In genomic region chr1:99228153-99228552, GRCh38 we compare ENCODE assay signal across 22 cellular contexts. TPM values are rescaled to one million over a fixed set of nuclear protein-coding genes. Genes with fewer than 3 reads are reported as not detected.
A peak's percentile ranks its signal among the peaks of the same experiment; 100 is the strongest.
DNase-seq lines count a peak whose midpoint lies in the region; ATAC-seq and TF ChIP-seq lines count a peak whose summit lies in the region.
"Had no signal": no experiment of that assay in that cellular context is flagged by ENCODE, and none has a peak within 500 bp of the region (broad histone marks: within the 10 kb centered on the region; RNA-seq: fewer than 3 reads in every experiment).

No MANE protein-coding gene starts in this region.

- no peak overlapping the region for H2AFZ ChIP-seq in OCI-LY7 (ENCODE audit: low read length)

- ATAC-seq in GM18909 (IDR thresholded peaks at IDR 0.05; ENCODE audit: poor library complexity, unreplicated experiment) (peak; percentile 75), GM21717 (IDR thresholded peaks at IDR 0.05; ENCODE audit: unreplicated experiment) (peak; percentile 89), HG03175 (IDR thresholded peaks at IDR 0.05; ENCODE audit: unreplicated experiment) (peak; percentile 64), omental fat pad (ENCODE audit: low FRiP score) (no peak)
- ATAC-seq in stimulated activated naive B cell treated with anti-CD40 and anti-IgM and Interleukin-4, amounts not matched to agents 10 μg/mL and 1 μg/mL and 100 μg/mL, for 72 hours (replicated peaks), result peak; percentile 63 to 73
- ATAC-seq: activated naive CD4-positive, alpha-beta T cell treated with anti-CD3 and anti-CD28 coated beads, Interleukin-2, amount 50 U/mL, for 72 hours had no signal

- no peak overlapping the region for H3K27ac Mint-ChIP-seq in stimulated activated naive B cell treated with anti-CD40 and anti-IgM and Interleukin-4, amounts not matched to agents 10 μg/mL and 1 μg/mL and 100 μg/mL, for 72 hours
- H3K27ac Mint-ChIP-seq in activated naive CD8-positive, alpha-beta T cell treated with anti-CD3 and anti-CD28 coated beads for 36 hours, result no peak overlapping the region
- H3K27ac Mint-ChIP-seq: activated naive CD4-positive, alpha-beta T cell treated with anti-CD3 and anti-CD28 coated beads, Interleukin-2, amount 50 U/mL, for 72 hours; activated T-cell treated with anti-CD3 and anti-CD28 coated beads, Interleukin-2, amount 50 U/mL, for 24 hours; HFFc6; IgD-negative memory B cell had no signal

- no peak overlapping the region for H3K4me3 ChIP-seq in OCI-LY7 (ENCODE audit: low read depth, low read length, poor library complexity, severe bottlenecking)
- H3K4me3 ChIP-seq: sigmoid colon, suprapubic skin had no signal

- peaks cover 0 to 3% of the 10 kb centered on the region in 2 donors for H3K4me1 Mint-ChIP-seq in stimulated activated naive B cell treated with anti-CD40 and anti-IgM and Interleukin-4, amounts not matched to agents 10 μg/mL and 1 μg/mL and 100 μg/mL, for 72 hours
- H3K4me1 Mint-ChIP-seq in activated naive CD8-positive, alpha-beta T cell treated with anti-CD3 and anti-CD28 coated beads for 36 hours, result no peaks in the 10 kb centered on the region

- H3K9me2 ChIP-seq in OCI-LY7 (ENCODE audit: insufficient read depth, low read length), result no peaks in the 10 kb centered on the region

- H3K4me3 Mint-ChIP-seq in stimulated activated naive B cell treated with anti-CD40 and anti-IgM and Interleukin-4, amounts not matched to agents 10 μg/mL and 1 μg/mL and 100 μg/mL, for 72 hours, result no peak overlapping the region
- no peak overlapping the region for H3K4me3 Mint-ChIP-seq in activated naive CD8-positive, alpha-beta T cell treated with anti-CD3 and anti-CD28 coated beads for 36 hours
- H3K4me3 Mint-ChIP-seq: activated T-cell treated with anti-CD3 and anti-CD28 coated beads, Interleukin-2, amount 50 U/mL, for 24 hours; HFFc6; IgD-negative memory B cell had no signal

- DNase-seq in stimulated activated naive B cell treated with anti-CD40 and anti-IgM and Interleukin-4, amounts not matched to agents 10 μg/mL and 1 μg/mL and 100 μg/mL, for 72 hours, result no peak
- no peak for DNase-seq in OCI-LY7 (ENCODE audit: low spot score)
- DNase-seq in activated naive CD8-positive, alpha-beta T cell treated with anti-CD3 and anti-CD28 coated beads for 36 hours, result no peak
- DNase-seq in omental fat pad (ENCODE audit: low spot score), result no peak
- DNase-seq: activated CD4-positive, alpha-beta T cell treated with anti-CD3 and anti-CD28 coated beads, Interleukin-2, amount 50 U/mL, for 1 hour; activated T-cell treated with anti-CD3 and anti-CD28 coated beads, Interleukin-2, amount 50 U/mL, for 24 hours; AML-193; Calu3; dermis blood vessel endothelial cell; HFFc6; NCI-H2081 treated with DMSO at 0.1 percent for 48 hours; NCI-H82; sigmoid colon; stimulated activated CD4-positive, alpha-beta T cell treated with anti-CD3 and anti-CD28 coated beads, Interleukin-2, amount 100 ng/mL, for 24 hours had no signal

- no peak overlapping the region for H3K4me2 ChIP-seq in OCI-LY7 (ENCODE audit: low read length)

- intact Hi-C loops in OCI-LY7 (cut with micrococcal nuclease; ENCODE audit: unreplicated experiment), result no loop called here

- no peak overlapping the region for H3K27ac ChIP-seq in OCI-LY7 (ENCODE audit: low read depth, low read length, poor library complexity, severe bottlenecking)
- H3K27ac ChIP-seq: epithelial cell of prostate, sigmoid colon, suprapubic skin had no signal

- H3K36me3 Mint-ChIP-seq in stimulated activated naive B cell treated with anti-CD40 and anti-IgM and Interleukin-4, amounts not matched to agents 10 μg/mL and 1 μg/mL and 100 μg/mL, for 72 hours, result no peaks in the 10 kb centered on the region
- H3K36me3 Mint-ChIP-seq in activated naive CD8-positive, alpha-beta T cell treated with anti-CD3 and anti-CD28 coated beads for 36 hours, result no peaks in the 10 kb centered on the region
- H3K36me3 Mint-ChIP-seq: activated naive CD4-positive, alpha-beta T cell treated with anti-CD3 and anti-CD28 coated beads, Interleukin-2, amount 50 U/mL, for 72 hours; brain; IgD-negative memory B cell had no signal

- CTCF ChIA-PET in OCI-LY7 (lab: Charles Lee; ENCODE audit: unreplicated experiment), result no interaction called here

- no peaks in the 10 kb centered on the region for H3K79me2 ChIP-seq in OCI-LY7 (ENCODE audit: insufficient read depth, low read depth, low read length)

- POLR2A ChIA-PET in OCI-LY7 (lab: Charles Lee), result no interaction called here

- H4K20me1 ChIP-seq in OCI-LY7 (ENCODE audit: insufficient read depth, low read length), result no peaks in the 10 kb centered on the region

- H3K9me3 Mint-ChIP-seq in stimulated activated naive B cell treated with anti-CD40 and anti-IgM and Interleukin-4, amounts not matched to agents 10 μg/mL and 1 μg/mL and 100 μg/mL, for 72 hours, result peaks cover 0 to 1% of the 10 kb centered on the region in 2 donors
- no peaks in the 10 kb centered on the region for H3K9me3 Mint-ChIP-seq in activated naive CD8-positive, alpha-beta T cell treated with anti-CD3 and anti-CD28 coated beads for 36 hours
- H3K9me3 Mint-ChIP-seq: activated naive CD4-positive, alpha-beta T cell treated with anti-CD3 and anti-CD28 coated beads, Interleukin-2, amount 50 U/mL, for 72 hours; activated T-cell treated with anti-CD3 and anti-CD28 coated beads, Interleukin-2, amount 50 U/mL, for 24 hours; HFFc6; IgD-negative memory B cell had no signal

- no peaks in the 10 kb centered on the region for H3K36me3 ChIP-seq in OCI-LY7 (ENCODE audit: insufficient read depth, low read length)
- H3K36me3 ChIP-seq: sigmoid colon, suprapubic skin had no signal

- no peaks in the 10 kb centered on the region for H3K4me1 ChIP-seq in OCI-LY7 (ENCODE audit: insufficient read depth, low read length, poor library complexity, severe bottlenecking)
- H3K4me1 ChIP-seq: sigmoid colon, suprapubic skin had no signal

- no peaks in the 10 kb centered on the region for H3K9me3 ChIP-seq in OCI-LY7 (ENCODE audit: low read length)
- H3K9me3 ChIP-seq: sigmoid colon, suprapubic skin had no signal

- TF ChIP-seq CTCF in OCI-LY7 (conservative IDR thresholded peaks at IDR 0.05; ENCODE audit: low read length) (no peak), omental fat pad (IDR thresholded peaks at IDR 0.05) (no peak)

- H3K27me3 Mint-ChIP-seq in stimulated activated naive B cell treated with anti-CD40 and anti-IgM and Interleukin-4, amounts not matched to agents 10 μg/mL and 1 μg/mL and 100 μg/mL, for 72 hours, result no peaks in the 10 kb centered on the region
- peaks cover 7% of the 10 kb centered on the region for H3K27me3 Mint-ChIP-seq in activated naive CD8-positive, alpha-beta T cell treated with anti-CD3 and anti-CD28 coated beads for 36 hours
- H3K27me3 Mint-ChIP-seq: brain had no signal

- no TSS peak for BruUV-seq in OCI-LY7 (replicated peaks; lab: Mats Ljungman, UMichigan)

RNA-seq across cellular contexts. Expression of gene PLPPR4, which starts 36.1 kb away (rescaled TPM):
- not detected in 2 replicates for total RNA-seq in OCI-LY7 (2014; rRNA removed; shearing (Covaris generic))
- total RNA-seq in OCI-LY7 (2022), result not detected in 2 replicates
- not detected for total RNA-seq in activated naive CD8-positive, alpha-beta T cell treated with anti-CD3 and anti-CD28 coated beads for 36 hours
- total RNA-seq in omental fat pad, result 1 to 10 TPM in 3 of 4 donors, under 1 TPM in 1; 0.84 to 8.8 (median 2.0) TPM
- total RNA-seq: activated naive CD4-positive, alpha-beta T cell treated with anti-CD3 and anti-CD28 coated beads, Interleukin-2, amount 50 U/mL, for 72 hours had no signal
